In genomic region chr1:181076852-181077251, GRCh38 we compare ENCODE assay signal across 21 cellular contexts.
"Had no signal": no experiment of that assay in that cellular context is flagged by ENCODE, and none has a peak within 500 bp of the region (broad histone marks: within the 10 kb centered on the region; RNA-seq: fewer than 3 reads in every experiment).

No MANE protein-coding gene starts in this region.

- ATAC-seq: left cardiac atrium, lower lobe of right lung, right cardiac atrium had no signal

- H3K4me3 ChIP-seq: hepatocyte, left ventricle myocardium inferior, lower lobe of right lung, ovary, stomach, thoracic aorta, transverse colon had no signal

- FAIRE-seq: endometrium, kidney, small intestine had no signal

- DNase-seq: effector memory CD4-positive, alpha-beta T cell; foreskin melanocyte; head of caudate nucleus; kidney; left cardiac atrium; left ventricle myocardium inferior; lower lobe of right lung; naive B cell; nephron progenitor cell; ovary; right cardiac atrium; small intestine; stimulated activated CD4-positive, alpha-beta T cell treated with anti-CD3 and anti-CD28 coated beads, Interleukin-12 subunit alpha, Interleukin-12 subunit beta, amount 100 ng/mL, for 4 hours; stimulated activated naive CD4-positive, alpha-beta T cell; stomach; substantia nigra; transverse colon had no signal

- H3K79me2 ChIP-seq: hepatocyte had no signal

- H2AFZ ChIP-seq: hepatocyte had no signal

- H3K9me3 ChIP-seq: left ventricle myocardium inferior, lower lobe of right lung, neutrophil, ovary, stomach, thoracic aorta, transverse colon had no signal

- H3K36me3 ChIP-seq: left ventricle myocardium inferior, lower lobe of right lung, neutrophil, ovary, stomach, thoracic aorta, transverse colon had no signal

- H3K27ac ChIP-seq: hepatocyte, left ventricle myocardium inferior, lower lobe of right lung, neutrophil, ovary, stomach, thoracic aorta, transverse colon had no signal

- H3K4me2 ChIP-seq: hepatocyte had no signal

- H3K4me1 ChIP-seq: lower lobe of right lung, stomach, transverse colon had no signal

- H3K27me3 ChIP-seq: hepatocyte, neutrophil, ovary, stomach had no signal
